Comparison of ENCODE assay signal across 14 cellular contexts in the genomic region with DNA sequence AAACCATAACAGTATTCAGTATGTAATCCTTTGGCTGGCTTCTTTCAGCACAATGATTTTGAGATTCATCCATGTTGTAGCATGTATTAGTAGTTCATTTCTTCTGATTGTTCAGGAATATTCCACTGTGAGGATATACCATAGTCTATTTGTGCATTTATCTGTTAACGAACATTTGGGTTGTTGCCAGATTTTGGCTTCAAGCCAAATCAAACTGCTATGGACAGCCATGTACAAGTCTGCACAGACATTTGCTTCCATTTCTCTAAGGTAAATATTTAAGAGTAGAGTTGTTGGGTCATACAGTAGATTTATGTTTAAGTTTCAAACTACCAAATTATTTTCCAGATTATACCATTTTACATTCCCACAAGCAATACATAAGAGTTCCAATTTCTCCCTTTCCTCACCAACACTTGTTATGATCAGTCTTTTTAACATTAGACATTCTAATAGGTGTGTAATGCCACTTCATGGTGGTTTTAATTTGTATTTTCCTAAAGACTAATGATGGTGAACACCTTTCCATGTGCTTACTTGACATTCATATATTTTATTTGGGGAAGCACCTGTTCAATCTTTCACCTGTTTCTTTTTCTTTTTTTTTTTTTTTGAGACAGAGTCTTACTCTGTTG. TPM values are rescaled to one million over a fixed set of nuclear protein-coding genes. Genes with fewer than 3 reads are reported as not detected.
DNase-seq lines count a peak whose midpoint lies in the region; ATAC-seq and TF ChIP-seq lines count a peak whose summit lies in the region.
"Had no signal": no experiment of that assay in that cellular context is flagged by ENCODE, and none has a peak within 500 bp of the region (broad histone marks: within the 10 kb centered on the region; RNA-seq: fewer than 3 reads in every experiment).

No MANE protein-coding gene starts in this region.

- H3K27me3 ChIP-seq in osteoblast (ENCODE audit: insufficient read depth, low read length) = no peaks in the 10 kb centered on the region
- H3K27me3 ChIP-seq: BLaER1 treated with 17β-estradiol and CSF1 and Interleukin-3, amounts not matched to agents 10 nM and 100 nM had no signal

- DNase-seq in activated T-cell treated with anti-CD3 and anti-CD28 coated beads, Interleukin-2, amount 50 U/mL, for 72 hours = no peak
- no peak for DNase-seq in activated T-cell treated with anti-CD3 and anti-CD28 coated beads, Interleukin-2, amount 50 U/mL, for 4 hours
- peak; percentile 13 for DNase-seq in NCI-H69 (lab: John Stamatoyannopoulos, UW)
- no peak for DNase-seq in left colon
- DNase-seq in osteoblast (ENCODE audit: insufficient read length, low spot score, missing footprints) = no peak
- no peak for DNase-seq in NCI-H2029 treated with DMSO at 0.1 percent for 48 hours (lab: John Stamatoyannopoulos, UW)
- DNase-seq: CD8-positive, alpha-beta memory T cell; COR-L47; DMS153; DMS79 treated with DMSO at 0.1 percent for 48 hours; GF-D8 had no signal

- H3K36me3 ChIP-seq in osteoblast (ENCODE audit: insufficient read depth, low read length) = no peaks in the 10 kb centered on the region
- H3K36me3 ChIP-seq: HAP-1 had no signal

- H3K4me2 ChIP-seq in osteoblast (ENCODE audit: insufficient read depth, low read length) = no peak overlapping the region
- H3K4me2 ChIP-seq: BLaER1 treated with 17β-estradiol and CSF1 and Interleukin-3, amounts not matched to agents 10 nM and 100 nM had no signal

- H3K4me3 Mint-ChIP-seq in activated T-cell treated with anti-CD3 and anti-CD28 coated beads, Interleukin-2, amount 50 U/mL, for 72 hours = no peak overlapping the region
- no peak overlapping the region for H3K4me3 Mint-ChIP-seq in activated T-cell treated with anti-CD3 and anti-CD28 coated beads, Interleukin-2, amount 50 U/mL, for 4 hours
- H3K4me3 Mint-ChIP-seq: B cell; CD8-positive, alpha-beta memory T cell had no signal

- H3K4me1 Mint-ChIP-seq in activated T-cell treated with anti-CD3 and anti-CD28 coated beads, Interleukin-2, amount 50 U/mL, for 72 hours (ENCODE audit: low read depth) = no peaks in the 10 kb centered on the region
- no peaks in the 10 kb centered on the region for H3K4me1 Mint-ChIP-seq in activated T-cell treated with anti-CD3 and anti-CD28 coated beads, Interleukin-2, amount 50 U/mL, for 4 hours (ENCODE audit: low read depth)
- H3K4me1 Mint-ChIP-seq: B cell; CD8-positive, alpha-beta memory T cell had no signal

- H3K9me3 ChIP-seq in osteoblast (ENCODE audit: low read depth, low read length) = no peaks in the 10 kb centered on the region
- H3K9me3 ChIP-seq: HAP-1 had no signal

- H3K27ac Mint-ChIP-seq in activated T-cell treated with anti-CD3 and anti-CD28 coated beads, Interleukin-2, amount 50 U/mL, for 72 hours = peak overlapping the region; percentile 51
- H3K27ac Mint-ChIP-seq: B cell; CD8-positive, alpha-beta memory T cell had no signal

- peaks cover 0 to 2% of the 10 kb centered on the region in 2 donors for H3K9me3 Mint-ChIP-seq in activated T-cell treated with anti-CD3 and anti-CD28 coated beads, Interleukin-2, amount 50 U/mL, for 72 hours
- no peaks in the 10 kb centered on the region for H3K9me3 Mint-ChIP-seq in activated T-cell treated with anti-CD3 and anti-CD28 coated beads, Interleukin-2, amount 50 U/mL, for 4 hours

- no peaks in the 10 kb centered on the region for H3K4me1 ChIP-seq in osteoblast (ENCODE audit: insufficient read depth, low read length)
- H3K4me1 ChIP-seq: HAP-1 had no signal

- H3K79me2 ChIP-seq in osteoblast (ENCODE audit: insufficient read depth, low read length) = no peaks in the 10 kb centered on the region

- H3K36me3 Mint-ChIP-seq in activated T-cell treated with anti-CD3 and anti-CD28 coated beads, Interleukin-2, amount 50 U/mL, for 72 hours (ENCODE audit: insufficient read depth in 2 of 2) = no peaks in the 10 kb centered on the region
- H3K36me3 Mint-ChIP-seq in activated T-cell treated with anti-CD3 and anti-CD28 coated beads, Interleukin-2, amount 50 U/mL, for 4 hours (ENCODE audit: insufficient read depth) = peaks cover 33% of the 10 kb centered on the region

- intact Hi-C loops in left colon (cut with DNase I, micrococcal nuclease) = no loop called here

- no peak overlapping the region for H3K4me3 ChIP-seq in osteoblast (ENCODE audit: insufficient read depth, low read length)
- H3K4me3 ChIP-seq: BLaER1 treated with 17β-estradiol and CSF1 and Interleukin-3, amounts not matched to agents 10 nM and 100 nM; HAP-1 had no signal

- no peak overlapping the region for H3K27ac ChIP-seq in osteoblast (ENCODE audit: low read depth, low read length)
- H3K27ac ChIP-seq: BLaER1 treated with 17β-estradiol and CSF1 and Interleukin-3, amounts not matched to agents 10 nM and 100 nM had no signal

- no peaks in the 10 kb centered on the region for H4K20me1 ChIP-seq in osteoblast (ENCODE audit: insufficient read depth, low read length)
- H4K20me1 ChIP-seq: BLaER1 treated with 17β-estradiol and CSF1 and Interleukin-3, amounts not matched to agents 10 nM and 100 nM had no signal

- no peak for ATAC-seq in activated T-cell treated with anti-CD3 and anti-CD28 coated beads, Interleukin-2, amount 50 U/mL, for 72 hours (replicated peaks in 1 of 2)
- ATAC-seq in activated T-cell treated with anti-CD3 and anti-CD28 coated beads, Interleukin-2, amount 50 U/mL, for 4 hours = no peak
- ATAC-seq in left colon = peak; percentile 16

- TF ChIP-seq CTCF in osteoblast (IDR thresholded peaks at IDR 0.05; ENCODE audit: extremely low read depth, low read depth, low read length) = no peak

- H3K27me3 Mint-ChIP-seq in activated T-cell treated with anti-CD3 and anti-CD28 coated beads, Interleukin-2, amount 50 U/mL, for 72 hours (ENCODE audit: low read depth) = no peaks in the 10 kb centered on the region
- H3K27me3 Mint-ChIP-seq in activated T-cell treated with anti-CD3 and anti-CD28 coated beads, Interleukin-2, amount 50 U/mL, for 4 hours (ENCODE audit: low read depth) = no peaks in the 10 kb centered on the region
- H3K27me3 Mint-ChIP-seq: B cell; CD8-positive, alpha-beta memory T cell had no signal

- no peak overlapping the region for H2AFZ ChIP-seq in osteoblast (ENCODE audit: low read length)

RNA-seq across cellular contexts. Expression of gene ZFYVE21, which starts 56.6 kb away (rescaled TPM):
- total RNA-seq in activated T-cell treated with anti-CD3 and anti-CD28 coated beads, Interleukin-2, amount 50 U/mL, for 72 hours = 10 to 100 TPM; 11.6 to 15.7 TPM
- 10 to 100 TPM; 13.6 to 19.1 (median 13.7) TPM for total RNA-seq in activated T-cell treated with anti-CD3 and anti-CD28 coated beads, Interleukin-2, amount 50 U/mL, for 4 hours
- 10 to 100 TPM; 51.2 to 54.9 TPM for total RNA-seq in left colon
- 36.9 and 39.8 TPM in 2 replicates for total RNA-seq in osteoblast

RNA-seq across cellular contexts. Expression of gene XRCC3, which starts 56.9 kb away (rescaled TPM):
- total RNA-seq in activated T-cell treated with anti-CD3 and anti-CD28 coated beads, Interleukin-2, amount 50 U/mL, for 72 hours = 10 to 100 TPM; 31.5 to 47.4 TPM
- total RNA-seq in activated T-cell treated with anti-CD3 and anti-CD28 coated beads, Interleukin-2, amount 50 U/mL, for 4 hours = 10 to 100 TPM; 60.6 to 74.0 (median 69.5) TPM
- total RNA-seq in left colon (10 to 100 TPM in 1 of 2 donors, 1 to 10 TPM in 1; 7.9 to 16.2 TPM), osteoblast (4.3 and 5.0 TPM in 2 replicates)
